ENCODE assay signal across 1 cellular context in the genomic region with DNA sequence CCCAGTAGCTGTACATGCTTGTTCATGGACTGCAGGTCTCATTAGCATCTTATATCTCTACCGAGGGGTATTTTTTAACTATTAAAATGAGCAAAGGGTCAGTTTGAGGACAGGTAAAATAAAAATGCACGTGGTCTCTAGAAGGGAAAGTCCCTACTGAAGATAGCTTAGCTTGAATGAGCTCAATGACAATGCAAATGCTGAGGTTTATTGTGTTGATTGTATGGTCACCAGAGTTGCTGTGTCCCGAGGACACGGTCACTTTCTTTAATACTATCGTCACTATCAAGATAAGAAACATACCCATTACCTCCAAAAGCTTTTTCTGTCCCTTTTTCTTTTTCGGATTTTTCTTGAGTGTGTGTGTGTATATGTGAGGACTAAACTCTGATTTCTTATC.
TF ChIP-seq lines count a peak whose summit lies in the region.

No MANE protein-coding gene starts in this region.

TF ChIP-seq in GM23338, 12 proteins besides CTCF, POLR2A, EP300 and RAD21:
- TF ChIP-seq, protein P1, sequence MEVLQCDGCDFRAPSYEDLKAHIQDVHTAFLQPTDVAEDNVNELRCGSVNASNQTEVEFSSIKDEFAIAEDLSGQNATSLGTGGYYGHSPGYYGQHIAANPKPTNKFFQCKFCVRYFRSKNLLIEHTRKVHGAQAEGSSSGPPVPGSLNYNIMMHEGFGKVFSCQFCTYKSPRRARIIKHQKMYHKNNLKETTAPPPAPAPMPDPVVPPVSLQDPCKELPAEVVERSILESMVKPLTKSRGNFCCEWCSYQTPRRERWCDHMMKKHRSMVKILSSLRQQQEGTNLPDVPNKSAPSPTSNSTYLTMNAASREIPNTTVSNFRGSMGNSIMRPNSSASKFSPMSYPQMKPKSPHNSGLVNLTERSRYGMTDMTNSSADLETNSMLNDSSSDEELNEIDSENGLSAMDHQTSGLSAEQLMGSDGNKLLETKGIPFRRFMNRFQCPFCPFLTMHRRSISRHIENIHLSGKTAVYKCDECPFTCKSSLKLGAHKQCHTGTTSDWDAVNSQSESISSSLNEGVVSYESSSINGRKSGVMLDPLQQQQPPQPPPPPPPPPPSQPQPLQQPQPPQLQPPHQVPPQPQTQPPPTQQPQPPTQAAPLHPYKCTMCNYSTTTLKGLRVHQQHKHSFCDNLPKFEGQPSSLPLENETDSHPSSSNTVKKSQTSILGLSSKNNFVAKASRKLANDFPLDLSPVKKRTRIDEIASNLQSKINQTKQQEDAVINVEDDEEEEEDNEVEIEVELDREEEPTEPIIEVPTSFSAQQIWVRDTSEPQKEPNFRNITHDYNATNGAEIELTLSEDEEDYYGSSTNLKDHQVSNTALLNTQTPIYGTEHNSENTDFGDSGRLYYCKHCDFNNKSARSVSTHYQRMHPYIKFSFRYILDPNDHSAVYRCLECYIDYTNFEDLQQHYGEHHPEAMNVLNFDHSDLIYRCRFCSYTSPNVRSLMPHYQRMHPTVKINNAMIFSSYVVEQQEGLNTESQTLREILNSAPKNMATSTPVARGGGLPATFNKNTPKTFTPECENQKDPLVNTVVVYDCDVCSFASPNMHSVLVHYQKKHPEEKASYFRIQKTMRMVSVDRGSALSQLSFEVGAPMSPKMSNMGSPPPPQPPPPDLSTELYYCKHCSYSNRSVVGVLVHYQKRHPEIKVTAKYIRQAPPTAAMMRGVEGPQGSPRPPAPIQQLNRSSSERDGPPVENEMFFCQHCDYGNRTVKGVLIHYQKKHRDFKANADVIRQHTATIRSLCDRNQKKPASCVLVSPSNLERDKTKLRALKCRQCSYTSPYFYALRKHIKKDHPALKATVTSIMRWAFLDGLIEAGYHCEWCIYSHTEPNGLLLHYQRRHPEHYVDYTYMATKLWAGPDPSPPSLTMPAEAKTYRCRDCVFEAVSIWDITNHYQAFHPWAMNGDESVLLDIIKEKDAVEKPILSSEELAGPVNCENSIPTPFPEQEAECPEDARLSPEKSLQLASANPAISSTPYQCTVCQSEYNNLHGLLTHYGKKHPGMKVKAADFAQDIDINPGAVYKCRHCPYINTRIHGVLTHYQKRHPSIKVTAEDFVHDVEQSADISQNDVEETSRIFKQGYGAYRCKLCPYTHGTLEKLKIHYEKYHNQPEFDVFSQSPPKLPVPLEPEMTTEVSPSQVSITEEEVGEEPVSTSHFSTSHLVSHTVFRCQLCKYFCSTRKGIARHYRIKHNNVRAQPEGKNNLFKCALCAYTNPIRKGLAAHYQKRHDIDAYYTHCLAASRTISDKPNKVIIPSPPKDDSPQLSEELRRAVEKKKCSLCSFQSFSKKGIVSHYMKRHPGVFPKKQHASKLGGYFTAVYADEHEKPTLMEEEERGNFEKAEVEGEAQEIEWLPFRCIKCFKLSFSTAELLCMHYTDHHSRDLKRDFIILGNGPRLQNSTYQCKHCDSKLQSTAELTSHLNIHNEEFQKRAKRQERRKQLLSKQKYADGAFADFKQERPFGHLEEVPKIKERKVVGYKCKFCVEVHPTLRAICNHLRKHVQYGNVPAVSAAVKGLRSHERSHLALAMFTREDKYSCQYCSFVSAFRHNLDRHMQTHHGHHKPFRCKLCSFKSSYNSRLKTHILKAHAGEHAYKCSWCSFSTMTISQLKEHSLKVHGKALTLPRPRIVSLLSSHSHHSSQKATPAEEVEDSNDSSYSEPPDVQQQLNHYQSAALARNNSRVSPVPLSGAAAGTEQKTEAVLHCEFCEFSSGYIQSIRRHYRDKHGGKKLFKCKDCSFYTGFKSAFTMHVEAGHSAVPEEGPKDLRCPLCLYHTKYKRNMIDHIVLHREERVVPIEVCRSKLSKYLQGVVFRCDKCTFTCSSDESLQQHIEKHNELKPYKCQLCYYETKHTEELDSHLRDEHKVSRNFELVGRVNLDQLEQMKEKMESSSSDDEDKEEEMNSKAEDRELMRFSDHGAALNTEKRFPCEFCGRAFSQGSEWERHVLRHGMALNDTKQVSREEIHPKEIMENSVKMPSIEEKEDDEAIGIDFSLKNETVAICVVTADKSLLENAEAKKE (CRISPR knock-in tag; IDR thresholded peaks at IDR 0.05) = no peak
- no peak for TF ChIP-seq CREB1 (CRISPR knock-in tag; IDR thresholded peaks at IDR 0.05; ENCODE audit: low read depth)
- TF ChIP-seq NANOG (IDR thresholded peaks at IDR 0.05; ENCODE audit: borderline replicate concordance) = no peak
- TF ChIP-seq, protein P2, sequence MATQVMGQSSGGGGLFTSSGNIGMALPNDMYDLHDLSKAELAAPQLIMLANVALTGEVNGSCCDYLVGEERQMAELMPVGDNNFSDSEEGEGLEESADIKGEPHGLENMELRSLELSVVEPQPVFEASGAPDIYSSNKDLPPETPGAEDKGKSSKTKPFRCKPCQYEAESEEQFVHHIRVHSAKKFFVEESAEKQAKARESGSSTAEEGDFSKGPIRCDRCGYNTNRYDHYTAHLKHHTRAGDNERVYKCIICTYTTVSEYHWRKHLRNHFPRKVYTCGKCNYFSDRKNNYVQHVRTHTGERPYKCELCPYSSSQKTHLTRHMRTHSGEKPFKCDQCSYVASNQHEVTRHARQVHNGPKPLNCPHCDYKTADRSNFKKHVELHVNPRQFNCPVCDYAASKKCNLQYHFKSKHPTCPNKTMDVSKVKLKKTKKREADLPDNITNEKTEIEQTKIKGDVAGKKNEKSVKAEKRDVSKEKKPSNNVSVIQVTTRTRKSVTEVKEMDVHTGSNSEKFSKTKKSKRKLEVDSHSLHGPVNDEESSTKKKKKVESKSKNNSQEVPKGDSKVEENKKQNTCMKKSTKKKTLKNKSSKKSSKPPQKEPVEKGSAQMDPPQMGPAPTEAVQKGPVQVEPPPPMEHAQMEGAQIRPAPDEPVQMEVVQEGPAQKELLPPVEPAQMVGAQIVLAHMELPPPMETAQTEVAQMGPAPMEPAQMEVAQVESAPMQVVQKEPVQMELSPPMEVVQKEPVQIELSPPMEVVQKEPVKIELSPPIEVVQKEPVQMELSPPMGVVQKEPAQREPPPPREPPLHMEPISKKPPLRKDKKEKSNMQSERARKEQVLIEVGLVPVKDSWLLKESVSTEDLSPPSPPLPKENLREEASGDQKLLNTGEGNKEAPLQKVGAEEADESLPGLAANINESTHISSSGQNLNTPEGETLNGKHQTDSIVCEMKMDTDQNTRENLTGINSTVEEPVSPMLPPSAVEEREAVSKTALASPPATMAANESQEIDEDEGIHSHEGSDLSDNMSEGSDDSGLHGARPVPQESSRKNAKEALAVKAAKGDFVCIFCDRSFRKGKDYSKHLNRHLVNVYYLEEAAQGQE (IDR thresholded peaks at IDR 0.05; ENCODE audit: unreplicated experiment) = no peak
- TF ChIP-seq EZH2 (IDR thresholded peaks at IDR 0.05; ENCODE audit: low read depth, unreplicated experiment) = no peak
- TF ChIP-seq, protein P3, sequence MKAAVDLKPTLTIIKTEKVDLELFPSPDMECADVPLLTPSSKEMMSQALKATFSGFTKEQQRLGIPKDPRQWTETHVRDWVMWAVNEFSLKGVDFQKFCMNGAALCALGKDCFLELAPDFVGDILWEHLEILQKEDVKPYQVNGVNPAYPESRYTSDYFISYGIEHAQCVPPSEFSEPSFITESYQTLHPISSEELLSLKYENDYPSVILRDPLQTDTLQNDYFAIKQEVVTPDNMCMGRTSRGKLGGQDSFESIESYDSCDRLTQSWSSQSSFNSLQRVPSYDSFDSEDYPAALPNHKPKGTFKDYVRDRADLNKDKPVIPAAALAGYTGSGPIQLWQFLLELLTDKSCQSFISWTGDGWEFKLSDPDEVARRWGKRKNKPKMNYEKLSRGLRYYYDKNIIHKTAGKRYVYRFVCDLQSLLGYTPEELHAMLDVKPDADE (IDR thresholded peaks at IDR 0.05) = no peak
- no peak for TF ChIP-seq JUNB (IDR thresholded peaks at IDR 0.05; ENCODE audit: unreplicated experiment)
- TF ChIP-seq STAT1 (IDR thresholded peaks at IDR 0.05; ENCODE audit: unreplicated experiment) = no peak
- TF ChIP-seq EZH2phosphoT487 (IDR thresholded peaks at IDR 0.05; ENCODE audit: unreplicated experiment) = no peak
- TF ChIP-seq POLR2AphosphoS5 (IDR thresholded peaks at IDR 0.05; ENCODE audit: low read depth) = no peak
- TF ChIP-seq ZNF331 (CRISPR knock-in tag; IDR thresholded peaks at IDR 0.05; ENCODE audit: low read depth) = no peak
- TF ChIP-seq ZNF114 (CRISPR knock-in tag; IDR thresholded peaks at IDR 0.05) = no peak
